In the genomic region with DNA sequence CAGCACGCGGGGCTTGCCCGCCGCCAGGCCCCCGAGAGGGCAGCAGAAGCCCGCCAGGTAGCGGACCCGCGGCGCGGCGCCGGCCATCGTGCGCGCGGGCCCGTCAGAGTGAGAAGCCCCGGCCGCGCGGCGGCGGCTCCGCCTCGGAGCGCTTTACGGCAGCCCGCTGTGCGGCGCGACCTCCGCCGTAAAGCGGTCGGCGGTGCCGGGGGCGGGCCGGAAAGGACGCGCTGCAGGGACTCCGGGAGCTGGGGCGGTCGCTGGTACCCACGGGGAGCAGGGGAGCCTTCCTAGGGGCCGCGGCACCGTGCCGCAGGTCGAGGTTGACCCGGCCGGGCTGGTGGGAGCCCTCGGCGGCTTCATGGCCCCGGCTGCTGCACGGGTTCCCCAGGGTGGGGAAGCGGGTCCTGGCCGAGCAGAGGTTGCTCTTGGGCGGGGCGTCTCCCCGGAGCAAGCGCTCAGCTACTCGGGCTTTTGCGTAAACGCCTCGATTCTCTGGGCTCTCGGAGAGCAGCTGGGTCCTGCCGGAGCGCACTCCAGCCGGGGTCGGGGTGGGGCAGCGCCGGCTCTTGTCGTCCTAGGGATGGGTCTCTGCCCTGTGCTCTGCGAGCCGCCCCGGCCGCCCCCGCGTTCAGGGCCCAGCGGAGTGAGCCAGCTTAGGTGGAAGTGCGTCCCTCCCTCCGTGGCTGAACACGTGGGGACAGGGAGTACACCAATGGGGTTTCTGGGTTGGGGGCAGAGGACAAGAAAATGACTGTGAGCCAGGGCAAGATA, we compare ENCODE assay signal across 8 cellular contexts. TPM values are rescaled to one million over a fixed set of nuclear protein-coding genes. Genes with fewer than 3 reads are reported as not detected.
DNase-seq lines count a peak whose midpoint lies in the region; ATAC-seq and TF ChIP-seq lines count a peak whose summit lies in the region.

A gene with protein sequence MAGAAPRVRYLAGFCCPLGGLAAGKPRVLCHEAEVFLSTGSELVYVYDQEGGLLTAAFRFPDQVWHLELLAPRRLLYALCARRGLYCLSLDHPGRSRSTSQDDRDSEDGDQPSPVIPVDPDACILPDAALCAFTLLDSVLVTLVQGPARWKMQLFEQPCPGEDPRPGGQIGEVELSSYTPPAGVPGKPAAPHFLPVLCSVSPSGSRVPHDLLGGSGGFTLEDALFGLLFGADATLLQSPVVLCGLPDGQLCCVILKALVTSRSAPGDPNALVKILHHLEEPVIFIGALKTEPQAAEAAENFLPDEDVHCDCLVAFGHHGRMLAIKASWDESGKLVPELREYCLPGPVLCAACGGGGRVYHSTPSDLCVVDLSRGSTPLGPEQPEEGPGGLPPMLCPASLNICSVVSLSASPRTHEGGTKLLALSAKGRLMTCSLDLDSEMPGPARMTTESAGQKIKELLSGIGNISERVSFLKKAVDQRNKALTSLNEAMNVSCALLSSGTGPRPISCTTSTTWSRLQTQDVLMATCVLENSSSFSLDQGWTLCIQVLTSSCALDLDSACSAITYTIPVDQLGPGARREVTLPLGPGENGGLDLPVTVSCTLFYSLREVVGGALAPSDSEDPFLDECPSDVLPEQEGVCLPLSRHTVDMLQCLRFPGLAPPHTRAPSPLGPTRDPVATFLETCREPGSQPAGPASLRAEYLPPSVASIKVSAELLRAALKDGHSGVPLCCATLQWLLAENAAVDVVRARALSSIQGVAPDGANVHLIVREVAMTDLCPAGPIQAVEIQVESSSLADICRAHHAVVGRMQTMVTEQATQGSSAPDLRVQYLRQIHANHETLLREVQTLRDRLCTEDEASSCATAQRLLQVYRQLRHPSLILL (minus strand): TSS at position 110 of the 774 bp plus-strand sequence. CDS start 23 bp downstream, at position 87.

- peaks cover 0 to 25% (median 0%) of the 10 kb centered on the region in 3 donors for H3K36me3 ChIP-seq in Peyer's patch
- H3K36me3 ChIP-seq in naive thymus-derived CD4-positive, alpha-beta T cell (ENCODE audit: control insufficient read depth in 2 of 3, insufficient read depth in 3 of 3, low read length in 3 of 3), result peaks cover 0 to 27% (median 6%) of the 10 kb centered on the region in 3 experiments

- H3K4me3 ChIP-seq in Peyer's patch, result peak within 1 kb of the TSS; percentile 91 to 100 (median 98)
- H3K4me3 ChIP-seq in naive thymus-derived CD4-positive, alpha-beta T cell (ENCODE audit: low read length), result peak within 1 kb of the TSS; percentile 77

- H3K4me3 Mint-ChIP-seq in CD14-positive monocyte, result peak within 1 kb of the TSS; percentile 87 to 91
- H3K4me3 Mint-ChIP-seq in activated T-helper 1 cell treated with anti-CD3 and anti-CD28 coated beads, Interleukin-12 subunit alpha, Interleukin-12 subunit beta, Interleukin-2, Interleukin-4 antibody, amounts not matched to agents 30 ng/mL and 10 ng/mL and 1 ng/mL, durations not matched to agents 14 hours and 24 hours and 36 hours, result peak within 1 kb of the TSS; percentile 92
- H3K4me3 Mint-ChIP-seq in naive thymus-derived CD4-positive, alpha-beta T cell, result peak within 1 kb of the TSS; percentile 88 to 93 (median 90)
- peak within 1 kb of the TSS; percentile 96 for H3K4me3 Mint-ChIP-seq in stimulated activated memory B cell treated with anti-CD40 and anti-IgM and Interleukin-4, amounts not matched to agents 10 μg/mL and 1 μg/mL and 100 μg/mL, for 72 hours

- H3K27ac Mint-ChIP-seq in CD14-positive monocyte, result peak within 1 kb of the TSS; percentile 86 to 94 (median 93)
- H3K27ac Mint-ChIP-seq in activated T-helper 1 cell treated with anti-CD3 and anti-CD28 coated beads, Interleukin-12 subunit alpha, Interleukin-12 subunit beta, Interleukin-2, Interleukin-4 antibody, amounts not matched to agents 30 ng/mL and 10 ng/mL and 1 ng/mL, durations not matched to agents 14 hours and 24 hours and 36 hours, result peak within 1 kb of the TSS; percentile 91
- peak within 1 kb of the TSS; percentile 69 to 95 (median 92) for H3K27ac Mint-ChIP-seq in naive thymus-derived CD4-positive, alpha-beta T cell
- peak within 1 kb of the TSS; percentile 93 for H3K27ac Mint-ChIP-seq in stimulated activated memory B cell treated with anti-CD40 and anti-IgM and Interleukin-4, amounts not matched to agents 10 μg/mL and 1 μg/mL and 100 μg/mL, for 72 hours

- no peaks in the 10 kb centered on the region for H3K9me3 ChIP-seq in Peyer's patch
- no peaks in the 10 kb centered on the region for H3K9me3 ChIP-seq in naive thymus-derived CD4-positive, alpha-beta T cell (ENCODE audit: control insufficient read depth in 2 of 3, low read length in 3 of 3)

- no peaks in the 10 kb centered on the region for H3K27me3 ChIP-seq in Peyer's patch
- no peaks in the 10 kb centered on the region for H3K27me3 ChIP-seq in naive thymus-derived CD4-positive, alpha-beta T cell (ENCODE audit: control insufficient read depth in 2 of 2, insufficient read depth in 2 of 2, low read length in 2 of 2)

- POLR2A ChIA-PET in naive thymus-derived CD4-positive, alpha-beta T cell (lab: Charles Lee), result interaction anchor here (0.8 to 6.0 kb wide), 12 partner anchors 10 to 906 kb away, joined by 3 to 65 read pairs (median 6); partner anchors contain the start of genes ACTG1, NARF and SLC38A10

- peaks cover 0 to 1% (median 0%) of the 10 kb centered on the region in 3 donors for H3K27me3 Mint-ChIP-seq in CD14-positive monocyte (ENCODE audit: low read depth in 3 of 3)
- no peaks in the 10 kb centered on the region for H3K27me3 Mint-ChIP-seq in activated T-helper 1 cell treated with anti-CD3 and anti-CD28 coated beads, Interleukin-12 subunit alpha, Interleukin-12 subunit beta, Interleukin-2, Interleukin-4 antibody, amounts not matched to agents 30 ng/mL and 10 ng/mL and 1 ng/mL, durations not matched to agents 14 hours and 24 hours and 36 hours (ENCODE audit: insufficient read depth)
- H3K27me3 Mint-ChIP-seq in naive thymus-derived CD4-positive, alpha-beta T cell, result no peaks in the 10 kb centered on the region
- no peaks in the 10 kb centered on the region for H3K27me3 Mint-ChIP-seq in stimulated activated memory B cell treated with anti-CD40 and anti-IgM and Interleukin-4, amounts not matched to agents 10 μg/mL and 1 μg/mL and 100 μg/mL, for 72 hours

- peak; percentile 55 to 75 for TF ChIP-seq POLR2A in Peyer's patch (IDR thresholded peaks at IDR 0.05)

- peak within 1 kb of the TSS; percentile 85 to 98 (median 88) for H3K27ac ChIP-seq in Peyer's patch
- H3K27ac ChIP-seq in naive thymus-derived CD4-positive, alpha-beta T cell (ENCODE audit: low read depth, low read length), result peak within 1 kb of the TSS; percentile 95

- DNase-seq in CD14-positive monocyte (ENCODE audit: low spot score), result peak; percentile 67
- DNase-seq in GM19240 (ENCODE audit: insufficient read length, low spot score), result peak; percentile 80
- DNase-seq in HS-5 (ENCODE audit: low read depth), result peak; percentile 33
- peak; percentile 75 to 90 (median 89) for DNase-seq in Peyer's patch
- DNase-seq in activated T-helper 1 cell treated with anti-CD3 and anti-CD28 coated beads, Interleukin-12 subunit alpha, Interleukin-12 subunit beta, Interleukin-2, Interleukin-4 antibody, amounts not matched to agents 30 ng/mL and 10 ng/mL and 1 ng/mL, durations not matched to agents 14 hours and 24 hours and 36 hours (ENCODE audit: low spot score), result peak; percentile 83
- DNase-seq in fibroblast of gingiva (ENCODE audit: low read depth), result peak; percentile 80
- peak; percentile 73 to 92 (median 86) for DNase-seq in naive thymus-derived CD4-positive, alpha-beta T cell

- peaks cover 41% of the 10 kb centered on the region for H3K4me1 Mint-ChIP-seq in CD14-positive monocyte
- peaks cover 41% of the 10 kb centered on the region for H3K4me1 Mint-ChIP-seq in activated T-helper 1 cell treated with anti-CD3 and anti-CD28 coated beads, Interleukin-12 subunit alpha, Interleukin-12 subunit beta, Interleukin-2, Interleukin-4 antibody, amounts not matched to agents 30 ng/mL and 10 ng/mL and 1 ng/mL, durations not matched to agents 14 hours and 24 hours and 36 hours (ENCODE audit: low read depth)
- peaks cover 16 to 41% (median 36%) of the 10 kb centered on the region in 7 donors for H3K4me1 Mint-ChIP-seq in naive thymus-derived CD4-positive, alpha-beta T cell
- peaks cover 60% of the 10 kb centered on the region for H3K4me1 Mint-ChIP-seq in stimulated activated memory B cell treated with anti-CD40 and anti-IgM and Interleukin-4, amounts not matched to agents 10 μg/mL and 1 μg/mL and 100 μg/mL, for 72 hours

- H3K4me1 ChIP-seq in Peyer's patch, result peaks cover 4 to 40% (median 25%) of the 10 kb centered on the region in 4 donors
- H3K4me1 ChIP-seq in naive thymus-derived CD4-positive, alpha-beta T cell (ENCODE audit: control insufficient read depth in 2 of 2, insufficient read depth in 2 of 2, low read length in 2 of 2), result peaks cover 17% of the 10 kb centered on the region in 2 donors

- CTCF ChIA-PET in naive thymus-derived CD4-positive, alpha-beta T cell (lab: Charles Lee), result interaction anchor here (0.7 to 1.6 kb wide), 5 partner anchors 14 to 300 kb away, joined by 3 to 7 read pairs (median 4); no protein-coding TSS in a partner anchor

- TF ChIP-seq CTCF in CD14-positive monocyte (IDR thresholded peaks at IDR 0.05), result no peak
- TF ChIP-seq CTCF in Peyer's patch (IDR thresholded peaks at IDR 0.05), result peak in 1 of 6 experiments; percentile 10

- peaks cover 31 to 58% of the 10 kb centered on the region in 2 donors for H3K36me3 Mint-ChIP-seq in CD14-positive monocyte
- peaks cover 23% of the 10 kb centered on the region for H3K36me3 Mint-ChIP-seq in activated T-helper 1 cell treated with anti-CD3 and anti-CD28 coated beads, Interleukin-12 subunit alpha, Interleukin-12 subunit beta, Interleukin-2, Interleukin-4 antibody, amounts not matched to agents 30 ng/mL and 10 ng/mL and 1 ng/mL, durations not matched to agents 14 hours and 24 hours and 36 hours (ENCODE audit: low read depth)
- peaks cover 0 to 12% (median 8%) of the 10 kb centered on the region in 5 donors for H3K36me3 Mint-ChIP-seq in naive thymus-derived CD4-positive, alpha-beta T cell
- H3K36me3 Mint-ChIP-seq in stimulated activated memory B cell treated with anti-CD40 and anti-IgM and Interleukin-4, amounts not matched to agents 10 μg/mL and 1 μg/mL and 100 μg/mL, for 72 hours, result peaks cover 20% of the 10 kb centered on the region

- ATAC-seq in naive thymus-derived CD4-positive, alpha-beta T cell, result peak; percentile 86
- ATAC-seq in stimulated activated memory B cell treated with anti-CD40 and anti-IgM and Interleukin-4, amounts not matched to agents 10 μg/mL and 1 μg/mL and 100 μg/mL, for 72 hours, result peak; percentile 81

- intact Hi-C loops in CD14-positive monocyte (cut with micrococcal nuclease), result loop anchor here (2.0 to 5.0 kb wide), 3 partner anchors 34 to 48 kb away; partner anchors contain the start of gene ACTG1 (in 1 of the 2)
- intact Hi-C loops in activated T-helper 1 cell treated with anti-CD3 and anti-CD28 coated beads, Interleukin-12 subunit alpha, Interleukin-12 subunit beta, Interleukin-2, Interleukin-4 antibody, amounts not matched to agents 30 ng/mL and 10 ng/mL and 1 ng/mL, durations not matched to agents 14 hours and 24 hours and 36 hours (cut with micrococcal nuclease), result loop anchor here (1.0 to 10.0 kb wide), 9 partner anchors 38 to 433 kb away; partner anchors contain the start of genes ARL16, MRPL12, NPLOC4 and P4HB
- intact Hi-C loops in naive thymus-derived CD4-positive, alpha-beta T cell (cut with micrococcal nuclease), result loop anchor here (1.0 to 10.0 kb wide), 20 partner anchors 33 to 1290 kb away; partner anchors contain the start of genes ACTG1 (in 2 of the 2), MRPL12 (in 2 of the 2), SLC38A10 (in 2 of the 2) and ARL16 (in 1 of the 2)

- H3K9me3 Mint-ChIP-seq in CD14-positive monocyte, result peaks cover 0 to 2% (median 0%) of the 10 kb centered on the region in 7 donors
- H3K9me3 Mint-ChIP-seq in activated T-helper 1 cell treated with anti-CD3 and anti-CD28 coated beads, Interleukin-12 subunit alpha, Interleukin-12 subunit beta, Interleukin-2, Interleukin-4 antibody, amounts not matched to agents 30 ng/mL and 10 ng/mL and 1 ng/mL, durations not matched to agents 14 hours and 24 hours and 36 hours, result no peaks in the 10 kb centered on the region
- H3K9me3 Mint-ChIP-seq in naive thymus-derived CD4-positive, alpha-beta T cell, result no peaks in the 10 kb centered on the region
- H3K9me3 Mint-ChIP-seq in stimulated activated memory B cell treated with anti-CD40 and anti-IgM and Interleukin-4, amounts not matched to agents 10 μg/mL and 1 μg/mL and 100 μg/mL, for 72 hours, result no peaks in the 10 kb centered on the region

RNA-seq across cellular contexts. Expression of the gene that starts here (rescaled TPM):
- 10 to 100 TPM; 10.3 to 13.9 TPM for polyA plus RNA-seq in CD14-positive monocyte
- total RNA-seq in Peyer's patch, result 10 to 100 TPM; 38.2 to 66.9 (median 52.2) TPM
- 69.2 and 69.5 TPM in 2 replicates for total RNA-seq in activated T-helper 1 cell treated with anti-CD3 and anti-CD28 coated beads, Interleukin-12 subunit alpha, Interleukin-12 subunit beta, Interleukin-2, Interleukin-4 antibody, amounts not matched to agents 30 ng/mL and 10 ng/mL and 1 ng/mL, durations not matched to agents 14 hours and 24 hours and 36 hours
- 10 to 100 TPM; 28.8 to 57.0 (median 43.6) TPM for total RNA-seq in naive thymus-derived CD4-positive, alpha-beta T cell
- polyA plus RNA-seq in naive thymus-derived CD4-positive, alpha-beta T cell, result 10 to 100 TPM in 1 of 2 donors, 1 to 10 TPM in 1; 9.0 to 20.1 TPM

Comparison
In these comparisons a context has a peak if more than half of its experiments do, and no peak if none do; other contexts are left out.
1. Peak in every context shown above with its lines: DNase-seq, ATAC-seq, H3K4me3 ChIP-seq and H3K27ac ChIP-seq.
2. DNase-seq: peak in every context shown above with its lines; median percentile 89 in Peyer's patch; 86 in naive thymus-derived CD4-positive, alpha-beta T cell; 83 in activated T-helper 1 cell treated with anti-CD3 and anti-CD28 coated beads, Interleukin-12 subunit alpha, Interleukin-12 subunit beta, Interleukin-2, Interleukin-4 antibody, amounts not matched to agents 30 ng/mL and 10 ng/mL and 1 ng/mL, durations not matched to agents 14 hours and 24 hours and 36 hours; 80 in GM19240; 80 in fibroblast of gingiva; 67 in CD14-positive monocyte; 33 in HS-5.